Comparison of ENCODE assay signal across 19 cellular contexts in genomic region chr13:102055116-102055515, GRCh38.
"Had no signal": no experiment of that assay in that cellular context is flagged by ENCODE, and none has a peak within 500 bp of the region (broad histone marks: within the 10 kb centered on the region; RNA-seq: fewer than 3 reads in every experiment).

No MANE protein-coding gene starts in this region.

- ATAC-seq: HepG2 had no signal

- DNase-seq: IMR-90, Karpas-422, KG1, MG63, NCI-H1092 treated with DMSO at 0.1 percent for 48 hours, NCI-H1436, NCI-H187 treated with DMSO at 0.1 percent for 48 hours, NCI-H2029 treated with DMSO at 0.1 percent for 48 hours, NCI-H2107, NCI-H2227 treated with DMSO at 0.1 percent for 48 hours, NCI-H524, NCI-H526 treated with DMSO at 0.1 percent for 48 hours, NCI-H774, Right ventricle myocardium superior, RPMI8226, SIG-M5 had no signal

- H3K9me3 ChIP-seq: SJSA1 had no signal

- H3K27me3 ChIP-seq: MG63, SJSA1 had no signal

- H3K27ac ChIP-seq: SJSA1, SK-N-MC had no signal

- H3K4me3 ChIP-seq: MG63, SJSA1, SK-N-MC had no signal

- H3K36me3 ChIP-seq: MG63, SJSA1 had no signal
